1 cellular context compared by ENCODE assay signal in genomic region chrX:47564438-47565085, GRCh38.
A peak's percentile ranks its signal among the peaks of the same experiment; 100 is the strongest.
TF ChIP-seq lines count a peak whose summit lies in the region.

No MANE protein-coding gene starts in this region.

TF ChIP-seq in GM12878, 131 proteins besides CTCF, POLR2A, EP300 and RAD21:
- 0 out of 2 replicates have a peak, but pooled peaks have one; percentile 29 for TF ChIP-seq GATAD2B (conservative IDR thresholded peaks at IDR 0.05; ENCODE audit: low read depth)
- no peak for TF ChIP-seq E2F8 (IDR thresholded peaks at IDR 0.05; ENCODE audit: low read depth, partially characterized antibody)
- TF ChIP-seq NR2F1 (conservative IDR thresholded peaks at IDR 0.05), result peak; percentile 45; the same call in 1 of the 2 replicates
- TF ChIP-seq IRF4 (IDR thresholded peaks at IDR 0.05; ENCODE audit: low read depth, low read length), result peak; percentile 69; the same call in 1 of the 2 replicates
TF ChIP-seq in GM12878: peak in this region for 3.
